ENCODE assay signal across 34 cellular contexts in genomic region chr7:70636169-70636568, GRCh38.
"Had no signal": no experiment of that assay in that cellular context is flagged by ENCODE, and none has a peak within 500 bp of the region (broad histone marks: within the 10 kb centered on the region; RNA-seq: fewer than 3 reads in every experiment).

No MANE protein-coding gene starts in this region.

- H3K9me3 Mint-ChIP-seq: activated CD4-positive, alpha-beta memory T cell treated with anti-CD3 and anti-CD28 coated beads for 36 hours; activated naive CD4-positive, alpha-beta T cell treated with anti-CD3 and anti-CD28 coated beads for 36 hours; activated naive CD8-positive, alpha-beta T cell treated with anti-CD3 and anti-CD28 coated beads for 36 hours; activated T-cell treated with anti-CD3 and anti-CD28 coated beads, Interleukin-2, amount 50 U/mL, for 4 hours; activated T-cell treated with anti-CD3 and anti-CD28 coated beads, Interleukin-2, amount 50 U/mL, for 72 hours; activated T-helper 1 cell treated with anti-CD3 and anti-CD28 coated beads, Interleukin-12 subunit alpha, Interleukin-12 subunit beta, Interleukin-2, Interleukin-4 antibody, amounts not matched to agents 30 ng/mL and 10 ng/mL and 1 ng/mL, durations not matched to agents 14 hours and 24 hours and 36 hours; central memory CD8-positive, alpha-beta T cell; T-helper 2 cell treated with Interferon-gamma antibody and Interleukin-4, amounts not matched to agents 5 μg/mL and 100 μg/mL, for 36 hours had no signal

- H3K4me3 Mint-ChIP-seq: activated B cell treated with CpG ODN at 0.5 μM for 24 hours; activated CD4-positive, alpha-beta memory T cell treated with anti-CD3 and anti-CD28 coated beads for 36 hours; activated CD4-positive, alpha-beta T cell treated with anti-CD3 and anti-CD28 coated beads, Interleukin-2, amount 10 ng/mL, durations not matched to agents 24 days and 14 days; activated naive CD4-positive, alpha-beta T cell treated with anti-CD3 and anti-CD28 coated beads for 36 hours; activated naive CD8-positive, alpha-beta T cell treated with anti-CD3 and anti-CD28 coated beads for 36 hours; activated T-cell treated with anti-CD3 and anti-CD28 coated beads, Interleukin-2, amount 50 U/mL, for 4 hours; activated T-cell treated with anti-CD3 and anti-CD28 coated beads, Interleukin-2, amount 50 U/mL, for 72 hours; activated T-helper 1 cell treated with anti-CD3 and anti-CD28 coated beads, Interleukin-12 subunit alpha, Interleukin-12 subunit beta, Interleukin-2, Interleukin-4 antibody, amounts not matched to agents 30 ng/mL and 10 ng/mL and 1 ng/mL, durations not matched to agents 14 hours and 24 hours and 36 hours; activated T-helper 17 cell treated with anti-CD3 and anti-CD28 coated beads, Interleukin-2, amount 50 U/mL, for 72 hours; brain; central memory CD8-positive, alpha-beta T cell; T-helper 1 cell treated with Interleukin-12 subunit alpha and Interleukin-12 subunit beta and Interleukin-4 antibody, amounts not matched to agents 30 μg/mL and 1 μg/mL, for 36 hours; T-helper 2 cell treated with Interferon-gamma antibody and Interleukin-4, amounts not matched to agents 5 μg/mL and 100 μg/mL, for 36 hours had no signal

- DNase-seq: activated B cell treated with CpG ODN at 0.5 μM for 24 hours; activated CD4-positive, alpha-beta memory T cell treated with anti-CD3 and anti-CD28 coated beads for 36 hours; activated CD4-positive, alpha-beta T cell treated with anti-CD3 and anti-CD28 coated beads for 4 hours; activated CD4-positive, alpha-beta T cell treated with anti-CD3 and anti-CD28 coated beads, Interleukin-2, amount 10 ng/mL, durations not matched to agents 24 days and 14 days; activated CD4-positive, alpha-beta T cell treated with anti-CD3 and anti-CD28 coated beads, Interleukin-2, amount 50 U/mL, for 1 hour; activated CD4-positive, alpha-beta T cell treated with anti-CD3 and anti-CD28 coated beads, Interleukin-2, amount 50 U/mL, for 4 hours; activated CD4-positive, CD25-positive, alpha-beta regulatory T cell treated with anti-CD3 and anti-CD28 coated beads, Interleukin-2, amount 50 U/mL, for 72 hours; activated CD8-positive, alpha-beta memory T cell treated with anti-CD3 and anti-CD28 coated beads, Interleukin-2, amount 50 U/mL, for 4 hours; activated effector memory CD4-positive, alpha-beta T cell treated with anti-CD3 and anti-CD28 coated beads, Interleukin-2, amount 50 U/mL, for 16 hours; activated gamma-delta T cell treated with Interleukin-2 at 50 U/mL for 16 hours; activated naive CD4-positive, alpha-beta T cell; activated naive CD4-positive, alpha-beta T cell treated with anti-CD3 and anti-CD28 coated beads for 36 hours; activated naive CD4-positive, alpha-beta T cell treated with anti-CD3 and anti-CD28 coated beads, Interleukin-2, amount 50 U/mL, for 16 hours; activated naive CD8-positive, alpha-beta T cell treated with anti-CD3 and anti-CD28 coated beads for 36 hours; activated T-cell treated with anti-CD3 and anti-CD28 coated beads for 4 hours; activated T-cell treated with anti-CD3 and anti-CD28 coated beads, Interleukin-2, amount 50 U/mL, for 1 hour; activated T-cell treated with anti-CD3 and anti-CD28 coated beads, Interleukin-2, amount 50 U/mL, for 4 hours; activated T-cell treated with anti-CD3 and anti-CD28 coated beads, Interleukin-2, amount 50 U/mL, for 72 hours; adrenal gland; amniotic stem cell; aorta; caudate nucleus; T-helper 1 cell; T-helper 2 cell; T-helper 9 cell had no signal

- H3K36me3 Mint-ChIP-seq: activated CD4-positive, alpha-beta memory T cell treated with anti-CD3 and anti-CD28 coated beads for 36 hours; activated naive CD4-positive, alpha-beta T cell treated with anti-CD3 and anti-CD28 coated beads, Interleukin-2, amount 50 U/mL, for 72 hours; activated naive CD8-positive, alpha-beta T cell treated with anti-CD3 and anti-CD28 coated beads for 36 hours had no signal

- H3K4me3 ChIP-seq: adrenal gland, cardiac muscle cell had no signal

- H3K27ac ChIP-seq: adrenal gland, cardiac muscle cell, VCaP had no signal

- H3K27me3 ChIP-seq: adrenal gland had no signal

- H3K4me1 Mint-ChIP-seq: activated B cell treated with CpG ODN at 0.5 μM for 24 hours; activated CD4-positive, alpha-beta T cell treated with anti-CD3 and anti-CD28 coated beads, Interleukin-2, amount 10 ng/mL, durations not matched to agents 24 days and 14 days; activated T-helper 17 cell treated with anti-CD3 and anti-CD28 coated beads, Interleukin-2, amount 50 U/mL, for 72 hours had no signal

- H3K9me3 ChIP-seq: adrenal gland had no signal

- H3K27me3 Mint-ChIP-seq: activated B cell treated with CpG ODN at 0.5 μM for 24 hours; activated CD4-positive, alpha-beta memory T cell treated with anti-CD3 and anti-CD28 coated beads for 36 hours; activated naive CD8-positive, alpha-beta T cell treated with anti-CD3 and anti-CD28 coated beads for 36 hours; central memory CD8-positive, alpha-beta T cell had no signal

- H3K27ac Mint-ChIP-seq: activated B cell treated with CpG ODN at 0.5 μM for 24 hours; activated CD4-positive, alpha-beta memory T cell treated with anti-CD3 and anti-CD28 coated beads for 36 hours; activated CD4-positive, alpha-beta T cell treated with anti-CD3 and anti-CD28 coated beads, Interleukin-2, amount 10 ng/mL, durations not matched to agents 24 days and 14 days; activated naive CD4-positive, alpha-beta T cell treated with anti-CD3 and anti-CD28 coated beads for 36 hours; activated naive CD4-positive, alpha-beta T cell treated with anti-CD3 and anti-CD28 coated beads, Interleukin-2, amount 50 U/mL, for 72 hours; activated naive CD8-positive, alpha-beta T cell treated with anti-CD3 and anti-CD28 coated beads for 36 hours; activated T-cell treated with anti-CD3 and anti-CD28 coated beads, Interleukin-2, amount 50 U/mL, for 72 hours; activated T-helper 1 cell treated with anti-CD3 and anti-CD28 coated beads, Interleukin-12 subunit alpha, Interleukin-12 subunit beta, Interleukin-2, Interleukin-4 antibody, amounts not matched to agents 30 ng/mL and 10 ng/mL and 1 ng/mL, durations not matched to agents 14 hours and 24 hours and 36 hours; activated T-helper 17 cell treated with anti-CD3 and anti-CD28 coated beads, Interleukin-2, amount 50 U/mL, for 72 hours; T-helper 1 cell treated with Interleukin-12 subunit alpha and Interleukin-12 subunit beta and Interleukin-4 antibody, amounts not matched to agents 30 μg/mL and 1 μg/mL, for 36 hours; T-helper 2 cell treated with Interferon-gamma antibody and Interleukin-4, amounts not matched to agents 5 μg/mL and 100 μg/mL, for 36 hours had no signal

- H3K36me3 ChIP-seq: adrenal gland, cardiac muscle cell had no signal

- ATAC-seq: activated naive CD4-positive, alpha-beta T cell treated with anti-CD3 and anti-CD28 coated beads, Interleukin-2, amount 50 U/mL, for 72 hours; activated T-cell treated with anti-CD3 and anti-CD28 coated beads, Interleukin-2, amount 50 U/mL, for 4 hours; activated T-cell treated with anti-CD3 and anti-CD28 coated beads, Interleukin-2, amount 50 U/mL, for 72 hours; activated T-helper 17 cell treated with anti-CD3 and anti-CD28 coated beads, Interleukin-2, amount 50 U/mL, for 72 hours had no signal

- H3K4me1 ChIP-seq: adrenal gland had no signal
